In genomic region chr10:108561649-108562048, GRCh38 we compare ENCODE assay signal across 19 cellular contexts.
DNase-seq lines count a peak whose midpoint lies in the region; ATAC-seq and TF ChIP-seq lines count a peak whose summit lies in the region.
"Had no signal": no experiment of that assay in that cellular context is flagged by ENCODE, and none has a peak within 500 bp of the region (broad histone marks: within the 10 kb centered on the region; RNA-seq: fewer than 3 reads in every experiment).

No MANE protein-coding gene starts in this region.

- 73% methylated on average over 1 of the region's 1 CpG for WGBS in hepatocyte (ENCODE audit: low lambda C conversion rate, missing lambda C conversion rate)

- H3K36me3 ChIP-seq in PC-3 (ENCODE audit: low read depth, low read length) (no peaks in the 10 kb centered on the region), fibroblast of lung (ENCODE audit: control insufficient read depth, insufficient read depth, low read length) (no peaks in the 10 kb centered on the region), hepatocyte (replicated peaks; ENCODE audit: insufficient read depth, low read depth) (no peaks in the 10 kb centered on the region)
- H3K36me3 ChIP-seq in CD4-positive, alpha-beta memory T cell (ENCODE audit: insufficient read depth, low read length) = no peaks in the 10 kb centered on the region

- peaks cover 32% of the 10 kb centered on the region for H3K4me1 ChIP-seq in PC-3 (ENCODE audit: insufficient read depth, low read length)
- H3K4me1 ChIP-seq in fibroblast of lung (ENCODE audit: control insufficient read depth, extremely low read depth, insufficient read depth, low read length) = no peaks in the 10 kb centered on the region
- H3K4me1 ChIP-seq in CD4-positive, alpha-beta memory T cell (ENCODE audit: insufficient read depth, low read length) = no peaks in the 10 kb centered on the region
- no peaks in the 10 kb centered on the region for H3K4me1 ChIP-seq in hepatocyte (ENCODE audit: insufficient read depth)
- H3K4me1 ChIP-seq: psoas muscle had no signal

- H3K4me1 Mint-ChIP-seq in CD4-positive, alpha-beta memory T cell = no peaks in the 10 kb centered on the region
- H3K4me1 Mint-ChIP-seq: B cell, T-helper 17 cell had no signal

- no peaks in the 10 kb centered on the region for H3K36me3 Mint-ChIP-seq in CD4-positive, alpha-beta memory T cell

- no peaks in the 10 kb centered on the region for H3K27me3 Mint-ChIP-seq in CD4-positive, alpha-beta memory T cell
- H3K27me3 Mint-ChIP-seq: B cell, T-helper 17 cell had no signal

- TF ChIP-seq CTCF in PC-3 (conservative IDR thresholded peaks at IDR 0.05; ENCODE audit: low read depth, low read length) = no peak
- TF ChIP-seq CTCF in fibroblast of lung (conservative IDR thresholded peaks at IDR 0.05 in 1 of 2, IDR thresholded peaks at IDR 0.05 in 1 of 2; ENCODE audit: low read depth in 1 of 2, low read length in 2 of 2) = no peak
- TF ChIP-seq CTCF in retinal pigment epithelial cell (conservative IDR thresholded peaks at IDR 0.05; ENCODE audit: low read depth, low read length) = no peak
- TF ChIP-seq CTCF in hepatocyte (IDR thresholded peaks at IDR 0.05; ENCODE audit: poor library complexity) = no peak

- peaks cover 0 to 11% (median 1%) of the 10 kb centered on the region in 8 donors for H3K9me3 Mint-ChIP-seq in CD4-positive, alpha-beta memory T cell

- H3K4me2 ChIP-seq in PC-3 (ENCODE audit: low read length) (peak overlapping the region; percentile 51), fibroblast of lung (ENCODE audit: extremely low read depth, insufficient read depth, low read length) (peak overlapping the region; percentile 13), hepatocyte (no peak overlapping the region)

- no peaks in the 10 kb centered on the region for H3K27me3 ChIP-seq in PC-3 (ENCODE audit: low read length)
- H3K27me3 ChIP-seq in fibroblast of lung (ENCODE audit: control insufficient read depth, insufficient read depth, low read length) = no peaks in the 10 kb centered on the region
- H3K27me3 ChIP-seq in CD4-positive, alpha-beta memory T cell (ENCODE audit: insufficient read depth, low read length) = no peaks in the 10 kb centered on the region
- H3K27me3 ChIP-seq in hepatocyte = no peaks in the 10 kb centered on the region

- H2AFZ ChIP-seq in PC-3 (ENCODE audit: low read length) = no peak overlapping the region
- H2AFZ ChIP-seq in fibroblast of lung (ENCODE audit: low read length) = no peak overlapping the region
- no peak overlapping the region for H2AFZ ChIP-seq in hepatocyte

- H3K9me2 ChIP-seq in PC-3 (replicated peaks; ENCODE audit: low read length) = no peaks in the 10 kb centered on the region
- H3K9me2 ChIP-seq in hepatocyte (replicated peaks; ENCODE audit: insufficient read depth) = no peaks in the 10 kb centered on the region

- H3F3A ChIP-seq in PC-3 (ENCODE audit: low read length, unreplicated experiment) = no peaks in the 10 kb centered on the region

- H3K9me3 ChIP-seq in PC-3 (ENCODE audit: low read length) (no peaks in the 10 kb centered on the region), fibroblast of lung (ENCODE audit: control insufficient read depth, insufficient read depth, low read depth, low read length) (no peaks in the 10 kb centered on the region), hepatocyte (ENCODE audit: low read depth) (no peaks in the 10 kb centered on the region)
- H3K9me3 ChIP-seq in CD4-positive, alpha-beta memory T cell (ENCODE audit: control insufficient read depth in 1 of 2, low read length in 2 of 2) = no peaks in the 10 kb centered on the region
- H3K9me3 ChIP-seq: psoas muscle had no signal

- H3K27ac ChIP-seq in PC-3 (ENCODE audit: low read length) = peak overlapping the region; percentile 57
- H3K27ac ChIP-seq in fibroblast of lung (ENCODE audit: insufficient read depth, low read length) = no peak overlapping the region
- H3K27ac ChIP-seq in CD4-positive, alpha-beta memory T cell (ENCODE audit: low read depth, low read length) = no peak overlapping the region
- no peak overlapping the region for H3K27ac ChIP-seq in hepatocyte
- H3K27ac ChIP-seq: psoas muscle, VCaP had no signal

- H3K9ac ChIP-seq in PC-3 (ENCODE audit: low read length) (no peak overlapping the region), fibroblast of lung (ENCODE audit: insufficient read depth, low read length) (no peak overlapping the region)

- CTCF ChIA-PET in PC-3 (lab: Charles Lee) = no interaction called here
- CTCF ChIA-PET in CD4-positive, alpha-beta memory T cell (lab: Charles Lee; ENCODE audit: partially characterized antibody) = no interaction called here

- H4K20me1 ChIP-seq in PC-3 (ENCODE audit: low read length) (no peaks in the 10 kb centered on the region), fibroblast of lung (ENCODE audit: control insufficient read depth, extremely low read depth, insufficient read depth, low read length) (no peaks in the 10 kb centered on the region), hepatocyte (ENCODE audit: insufficient read depth, poor library complexity, severe bottlenecking) (no peaks in the 10 kb centered on the region)

- H3K4me3 Mint-ChIP-seq in CD4-positive, alpha-beta memory T cell = no peak overlapping the region
- H3K4me3 Mint-ChIP-seq: B cell, T-helper 17 cell had no signal

- no peak overlapping the region for H3K4me3 ChIP-seq in PC-3 (ENCODE audit: low read length)
- no peak overlapping the region for H3K4me3 ChIP-seq in fibroblast of lung (replicated peaks in 1 of 4; ENCODE audit: control extremely low read depth in 1 of 4, insufficient read depth in 1 of 4, low read depth in 3 of 4, low read length in 4 of 4)
- H3K4me3 ChIP-seq in retinal pigment epithelial cell (ENCODE audit: low read length) = no peak overlapping the region
- no peak overlapping the region for H3K4me3 ChIP-seq in CD4-positive, alpha-beta memory T cell (ENCODE audit: low read length in 2 of 2)
- H3K4me3 ChIP-seq in hepatocyte = no peak overlapping the region
- H3K4me3 ChIP-seq: psoas muscle had no signal

- no TSS peak for BruUV-seq in PC-3 (replicated peaks; lab: Mats Ljungman, UMichigan)

- POLR2A ChIA-PET in PC-3 (lab: Charles Lee; ENCODE audit: unreplicated experiment) = interaction anchor here (0.9 kb wide), 1 partner anchor 12 kb away, joined by 4 read pairs; no protein-coding TSS in a partner anchor
- POLR2A ChIA-PET in CD4-positive, alpha-beta memory T cell (lab: Charles Lee; ENCODE audit: partially characterized antibody) = no interaction called here

- H3K79me2 ChIP-seq in PC-3 (ENCODE audit: low read length) = 0 out of 2 replicates have a peak, but pooled peaks cover 4% of the 10 kb centered on the region
- no peaks in the 10 kb centered on the region for H3K79me2 ChIP-seq in fibroblast of lung (ENCODE audit: control insufficient read depth, insufficient read depth, low read length)
- H3K79me2 ChIP-seq in hepatocyte = no peaks in the 10 kb centered on the region

- DNase-seq in GM04503 (ENCODE audit: low read depth) (peak; percentile 28), PC-3 (peak; percentile 95), fibroblast of lung (ENCODE audit: low read depth in 2 of 2) (peak; percentile 35 to 64), retinal pigment epithelial cell (ENCODE audit: low read depth) (peak; percentile 34), cortex of kidney (lab: John Stamatoyannopoulos, UW) (no peak), hepatocyte (ENCODE audit: low spot score) (no peak)
- no peak for DNase-seq in CD4-positive, alpha-beta memory T cell
- DNase-seq: activated CD4-positive, alpha-beta T cell treated with anti-CD3 and anti-CD28 coated beads, Interleukin-2, amount 50 U/mL, for 4 hours; amygdala; central memory CD4-positive, alpha-beta T cell; effector CD8-positive, alpha-beta T cell; glutamatergic neuron; NCI-H1694; NCI-H69; psoas muscle; T-helper 17 cell had no signal

- ATAC-seq in PC-3 (peak; percentile 84), GM18520 (IDR thresholded peaks at IDR 0.05; ENCODE audit: unreplicated experiment) (no peak)
- ATAC-seq: psoas muscle, T-helper 17 cell had no signal

- no peak overlapping the region for H3K27ac Mint-ChIP-seq in CD4-positive, alpha-beta memory T cell
- H3K27ac Mint-ChIP-seq: B cell, T-helper 17 cell had no signal

- intact Hi-C loops in PC-3 (cut with micrococcal nuclease) = loop anchor here (5.0 kb wide), 2 partner anchors 36 to 231 kb away; no protein-coding TSS in a partner anchor
- intact Hi-C loops in CD4-positive, alpha-beta memory T cell (cut with micrococcal nuclease) = no loop called here

Comparison
In these comparisons a context has a peak if more than half of its experiments do, and no peak if none do; other contexts are left out.
1. DNase-seq: peak in GM04503 (single experiment), PC-3 (single experiment), fibroblast of lung (2 of 2) and retinal pigment epithelial cell (single experiment); none in cortex of kidney (single experiment), CD4-positive, alpha-beta memory T cell (0 of 5) and hepatocyte (single experiment).